10 cellular contexts compared by ENCODE assay signal in the genomic region with DNA sequence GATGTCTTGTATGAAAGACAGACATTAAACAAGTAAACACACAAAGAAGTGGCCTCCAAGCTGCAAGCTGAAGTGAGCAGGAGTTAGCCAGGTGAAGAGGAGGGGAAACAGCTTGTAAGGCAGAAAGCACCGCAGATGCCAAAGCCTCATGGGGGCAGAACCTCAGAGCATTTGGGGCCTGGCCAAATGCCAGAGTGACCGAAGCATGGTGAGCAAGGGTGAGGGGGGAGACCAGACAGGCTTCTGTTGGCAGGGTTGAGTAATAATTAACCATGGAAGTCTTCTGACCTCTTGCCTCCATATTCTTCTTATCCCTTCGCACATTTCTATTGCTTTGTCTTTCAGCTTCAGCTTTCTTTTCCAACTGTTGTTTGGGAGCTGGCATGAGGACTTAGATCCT. TPM values are rescaled to one million over a fixed set of nuclear protein-coding genes. Genes with fewer than 3 reads are reported as not detected.
DNase-seq lines count a peak whose midpoint lies in the region; ATAC-seq and TF ChIP-seq lines count a peak whose summit lies in the region.
"Had no signal": no experiment of that assay in that cellular context is flagged by ENCODE, and none has a peak within 500 bp of the region (broad histone marks: within the 10 kb centered on the region; RNA-seq: fewer than 3 reads in every experiment).

No MANE protein-coding gene starts in this region.

- no peaks in the 10 kb centered on the region for H3K4me1 ChIP-seq in upper lobe of right lung

- H3K9me3 ChIP-seq in upper lobe of right lung: no peaks in the 10 kb centered on the region

- no peak overlapping the region for H3K27ac ChIP-seq in upper lobe of right lung
- H3K27ac ChIP-seq: PC-9 had no signal

- H3K36me3 ChIP-seq in kidney epithelial cell (ENCODE audit: control insufficient read depth, insufficient read depth, low read length) (no peaks in the 10 kb centered on the region), upper lobe of right lung (no peaks in the 10 kb centered on the region)

- H3K27me3 ChIP-seq in kidney epithelial cell (ENCODE audit: control insufficient read depth, insufficient read depth, low read length) (no peaks in the 10 kb centered on the region), upper lobe of right lung (no peaks in the 10 kb centered on the region)

- intact Hi-C loops in upper lobe of right lung (cut with DNase I): no loop called here

- DNase-seq in DMS79 treated with DMSO at 0.1 percent for 48 hours (lab: John Stamatoyannopoulos, UW) (peak; percentile 83), NCI-H510A (lab: John Stamatoyannopoulos, UW) (peak; percentile 81), kidney epithelial cell (ENCODE audit: low read depth) (peak; percentile 75), SIG-M5 treated with dmso at 0.1 percent for 504 hours (lab: John Stamatoyannopoulos, UW; ENCODE audit: unreplicated experiment) (no peak), inferior parietal cortex (ENCODE audit: extremely low spot score) (no peak), upper lobe of right lung (no peak), EL (no peak)

- H3K4me3 ChIP-seq in kidney epithelial cell (ENCODE audit: low read depth, low read length) (no peak overlapping the region), upper lobe of right lung (no peak overlapping the region)
- H3K4me3 ChIP-seq: lung, PC-9 had no signal

- TF ChIP-seq CTCF in kidney epithelial cell (IDR thresholded peaks at IDR 0.05; ENCODE audit: insufficient read depth, low read length, poor library complexity, severe bottlenecking): no peak
- TF ChIP-seq CTCF in upper lobe of right lung (IDR thresholded peaks at IDR 0.05): no peak

- ATAC-seq in HG03060 (IDR thresholded peaks at IDR 0.05; ENCODE audit: low read depth, unreplicated experiment) (peak; percentile 52), upper lobe of right lung (no peak)

RNA-seq across cellular contexts. Expression of a gene that starts 5.6 kb away (rescaled TPM):
- total RNA-seq in kidney epithelial cell (35.4 and 43.2 TPM in 2 replicates), upper lobe of right lung (4.9 TPM)

RNA-seq across cellular contexts. Expression of a gene that starts 25.4 kb away (rescaled TPM):
- total RNA-seq in kidney epithelial cell: 21.6 and 32.7 TPM in 2 replicates
- total RNA-seq in upper lobe of right lung: 43.6 TPM

Comparison
In these comparisons a context has a peak if more than half of its experiments do, and no peak if none do; other contexts are left out.
1. DNase-seq: peak in DMS79 treated with DMSO at 0.1 percent for 48 hours (single experiment), NCI-H510A (single experiment) and kidney epithelial cell (single experiment); none in SIG-M5 treated with dmso at 0.1 percent for 504 hours (single experiment), inferior parietal cortex (single experiment), upper lobe of right lung (single experiment) and EL (single experiment).